36 cellular contexts compared by ENCODE assay signal in the genomic region with DNA sequence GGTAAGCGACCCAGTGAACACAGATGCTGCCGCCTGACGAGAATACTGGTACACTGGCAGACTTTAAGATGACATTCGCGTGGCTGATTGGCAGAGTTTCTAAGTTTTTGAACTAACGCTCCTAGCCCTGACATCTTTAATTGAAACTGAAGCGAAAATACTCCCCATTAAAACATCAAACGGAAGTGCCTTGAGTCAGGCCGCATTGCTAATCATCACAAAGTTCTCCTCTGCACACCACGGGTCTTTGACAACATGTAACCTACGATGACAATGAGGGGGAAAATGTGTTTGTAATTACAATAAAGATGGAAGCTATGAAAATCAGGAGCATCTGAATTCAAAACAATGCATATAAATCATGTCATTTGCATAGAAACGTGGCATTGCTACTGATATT. TPM values are rescaled to one million over a fixed set of nuclear protein-coding genes. Genes with fewer than 3 reads are reported as not detected.
"Had no signal": no experiment of that assay in that cellular context is flagged by ENCODE, and none has a peak within 500 bp of the region (broad histone marks: within the 10 kb centered on the region; RNA-seq: fewer than 3 reads in every experiment).

No MANE protein-coding gene starts in this region.

- ATAC-seq: activated CD8-positive, alpha-beta T cell treated with anti-CD3 and anti-CD28 coated beads for 36 hours; PC-3; Right ventricle myocardium inferior; SK-N-SH treated with all-trans-retinoic acid at 6 μM for 48 hours; T-cell had no signal

- H3K27me3 Mint-ChIP-seq: activated CD8-positive, alpha-beta T cell treated with anti-CD3 and anti-CD28 coated beads for 36 hours; activated naive CD4-positive, alpha-beta T cell treated with anti-CD3 and anti-CD28 coated beads, Interleukin-2, amount 50 U/mL, for 24 hours; activated T-cell treated with anti-CD3 and anti-CD28 coated beads, Interleukin-2, amount 50 U/mL, for 24 hours; T-cell had no signal

- H3K27ac Mint-ChIP-seq: activated CD4-positive, alpha-beta T cell treated with anti-CD3 and anti-CD28 coated beads, Interleukin-2, amount 10 ng/mL, durations not matched to agents 24 days and 14 days; activated CD8-positive, alpha-beta T cell treated with anti-CD3 and anti-CD28 coated beads for 36 hours; activated naive CD4-positive, alpha-beta T cell treated with anti-CD3 and anti-CD28 coated beads, Interleukin-2, amount 50 U/mL, for 24 hours; activated T-cell treated with anti-CD3 and anti-CD28 coated beads, Interleukin-2, amount 50 U/mL, for 24 hours; activated T-helper 2 cell treated with anti-CD3 and anti-CD28 coated beads, Interferon-gamma antibody, Interleukin-2, Interleukin-4, amounts not matched to agents 10 μg/mL and 5 μg/mL and 100 μg/mL, durations not matched to agents 14 hours and 24 hours and 36 hours; brain; T-cell had no signal

- H3K9me3 Mint-ChIP-seq: activated CD4-positive, alpha-beta T cell treated with anti-CD3 and anti-CD28 coated beads, Interleukin-2, amount 10 ng/mL, durations not matched to agents 24 days and 14 days; activated CD8-positive, alpha-beta T cell treated with anti-CD3 and anti-CD28 coated beads for 36 hours; activated naive CD4-positive, alpha-beta T cell treated with anti-CD3 and anti-CD28 coated beads, Interleukin-2, amount 50 U/mL, for 24 hours; activated T-cell treated with anti-CD3 and anti-CD28 coated beads, Interleukin-2, amount 50 U/mL, for 24 hours; activated T-helper 2 cell treated with anti-CD3 and anti-CD28 coated beads, Interferon-gamma antibody, Interleukin-2, Interleukin-4, amounts not matched to agents 10 μg/mL and 5 μg/mL and 100 μg/mL, durations not matched to agents 14 hours and 24 hours and 36 hours; brain; T-cell had no signal

- H3K4me1 Mint-ChIP-seq: activated CD4-positive, alpha-beta T cell treated with anti-CD3 and anti-CD28 coated beads, Interleukin-2, amount 10 ng/mL, durations not matched to agents 24 days and 14 days; activated naive CD4-positive, alpha-beta T cell treated with anti-CD3 and anti-CD28 coated beads, Interleukin-2, amount 50 U/mL, for 24 hours; T-cell had no signal

- H3K4me1 ChIP-seq: adrenal gland had no signal

- H3K27me3 ChIP-seq: adrenal gland had no signal

- H3K27ac ChIP-seq: adrenal gland, RWPE1, VCaP had no signal

- H3K4me3 Mint-ChIP-seq: activated CD4-positive, alpha-beta T cell treated with anti-CD3 and anti-CD28 coated beads, Interleukin-2, amount 10 ng/mL, durations not matched to agents 24 days and 14 days; activated CD8-positive, alpha-beta T cell treated with anti-CD3 and anti-CD28 coated beads for 36 hours; activated naive CD4-positive, alpha-beta T cell treated with anti-CD3 and anti-CD28 coated beads, Interleukin-2, amount 50 U/mL, for 24 hours; activated T-cell treated with anti-CD3 and anti-CD28 coated beads, Interleukin-2, amount 50 U/mL, for 24 hours; brain; T-cell had no signal

- H3K9me3 ChIP-seq: adrenal gland, MG63 had no signal

- DNase-seq: activated CD4-positive, alpha-beta T cell treated with anti-CD3 and anti-CD28 coated beads for 1 hour; activated CD4-positive, alpha-beta T cell treated with anti-CD3 and anti-CD28 coated beads, Interleukin-2, amount 10 ng/mL, durations not matched to agents 24 days and 14 days; activated CD4-positive, alpha-beta T cell treated with anti-CD3 and anti-CD28 coated beads, Interleukin-2, amount 50 U/mL, for 4 hours; activated CD4-positive, CD25-positive, alpha-beta regulatory T cell; activated CD8-positive, alpha-beta T cell treated with anti-CD3 and anti-CD28 coated beads for 36 hours; activated gamma-delta T cell; activated naive CD4-positive, alpha-beta T cell treated with Interleukin-2 at 50 U/mL for 16 hours; activated T-cell treated with anti-CD3 and anti-CD28 coated beads, Interleukin-2, amount 50 U/mL, for 24 hours; adrenal gland; caudate nucleus; cerebellar nuclear complex; Kasumi-1; MG63; NCI-H1048; NCI-H1105 treated with DMSO at 0.1 percent for 48 hours; NCI-H1436; NCI-H1694; NCI-H1930; NCI-H2081 treated with DMSO at 0.1 percent for 48 hours; NCI-H446 treated with DMSO at 0.1 percent for 48 hours; NCI-H524; NCI-H748 treated with DMSO at 0.1 percent for 48 hours; NK-92 treated with Interleukin-12 subunit alpha and Interleukin-12 subunit beta, amount 100 ng/mL, for 24 hours; PC-3; SIG-M5; T-cell; T-helper 2 cell; T-helper 9 cell had no signal

- H3K36me3 Mint-ChIP-seq: activated naive CD4-positive, alpha-beta T cell treated with anti-CD3 and anti-CD28 coated beads, Interleukin-2, amount 50 U/mL, for 24 hours; brain; T-cell had no signal

- H3K4me3 ChIP-seq: adrenal gland, MG63 had no signal

- H3K36me3 ChIP-seq: adrenal gland, MG63 had no signal

RNA-seq across cellular contexts. Expression of a gene that starts 44.5 kb away (rescaled TPM):
- total RNA-seq: PC-3, SK-MEL-5 had no signal
